In genomic region chrX:68732906-68733493, GRCh38 we compare ENCODE assay signal across 8 cellular contexts.
DNase-seq lines count a peak whose midpoint lies in the region; ATAC-seq, FAIRE-seq and TF ChIP-seq lines count a peak whose summit lies in the region.

No MANE protein-coding gene starts in this region.

- H3K9me3 ChIP-seq in Loucy (ENCODE audit: insufficient read depth, low read depth, low read length): no peaks in the 10 kb centered on the region

- no peak overlapping the region for H3K4me3 ChIP-seq in Loucy (ENCODE audit: low read length, poor library complexity, severe bottlenecking)
- no peak overlapping the region for H3K4me3 ChIP-seq in WI38 (ENCODE audit: low read depth, low read length)
- no peak overlapping the region for H3K4me3 ChIP-seq in bronchial epithelial cell (ENCODE audit: low read depth, low read length)

- H3K36me3 ChIP-seq in Loucy (ENCODE audit: insufficient read depth, low read length): no peaks in the 10 kb centered on the region
- no peaks in the 10 kb centered on the region for H3K36me3 ChIP-seq in bronchial epithelial cell (ENCODE audit: control insufficient read depth, insufficient read depth, low read length)

- H3K9me2 ChIP-seq in Loucy (replicated peaks; ENCODE audit: low read depth, low read length): no peaks in the 10 kb centered on the region

- no peaks in the 10 kb centered on the region for H3K79me2 ChIP-seq in Loucy (ENCODE audit: insufficient read depth, low read length)

- no peaks in the 10 kb centered on the region for H3K4me1 ChIP-seq in Loucy (ENCODE audit: insufficient read depth, low read length, poor library complexity, severe bottlenecking)

- TF ChIP-seq CTCF in Loucy (conservative IDR thresholded peaks at IDR 0.05; ENCODE audit: low read length) (peak; percentile 64), WI38 (IDR thresholded peaks at IDR 0.05; ENCODE audit: low read depth, low read length) (peak; percentile 64), bronchial epithelial cell (IDR thresholded peaks at IDR 0.05; ENCODE audit: insufficient read depth, low read length, severe bottlenecking) (peak; percentile 89)

- H3K27me3 ChIP-seq in Loucy (ENCODE audit: insufficient read depth, low read length, poor library complexity, severe bottlenecking) (no peaks in the 10 kb centered on the region), bronchial epithelial cell (ENCODE audit: control insufficient read depth, insufficient read depth, low read length) (no peaks in the 10 kb centered on the region)

- peak; percentile 46 for DNase-seq in COLO829 (ENCODE audit: low spot score)
- peak; percentile 43 for DNase-seq in bronchial epithelial cell (ENCODE audit: low read depth)
- DNase-seq in left kidney (ENCODE audit: low read depth, low spot score): peak; percentile 66
- peak; percentile 15 to 21 (median 18) for DNase-seq in stimulated activated CD4-positive, alpha-beta T cell treated with anti-CD3 and anti-CD28 coated beads, TNF-alpha, amount 100 ng/mL, for 4 hours (ENCODE audit: low read depth in 3 of 3)
- no peak for DNase-seq in epidermal melanocyte (ENCODE audit: insufficient read length, low spot score)

- no peaks in the 10 kb centered on the region for H3F3A ChIP-seq in Loucy (ENCODE audit: low read depth)

- peak; percentile 78 for ATAC-seq in GM19452 (IDR thresholded peaks at IDR 0.05; ENCODE audit: unreplicated experiment)

- no peak overlapping the region for H3K9ac ChIP-seq in Loucy (ENCODE audit: low read depth, low read length, poor library complexity, severe bottlenecking)

- H4K20me1 ChIP-seq in Loucy (ENCODE audit: insufficient read depth, low read length, poor library complexity, severe bottlenecking): no peaks in the 10 kb centered on the region

- peak overlapping the region; percentile 84; the same call in 1 of the 2 replicates for H2AFZ ChIP-seq in Loucy (ENCODE audit: low read length)

- FAIRE-seq in bronchial epithelial cell (lab: Jason Lieb, UNC): peak; percentile 18

- no peak overlapping the region for H3K4me2 ChIP-seq in Loucy (ENCODE audit: low read depth, low read length, poor library complexity, severe bottlenecking)
